ENCODE assay signal across 20 cellular contexts in the genomic region with DNA sequence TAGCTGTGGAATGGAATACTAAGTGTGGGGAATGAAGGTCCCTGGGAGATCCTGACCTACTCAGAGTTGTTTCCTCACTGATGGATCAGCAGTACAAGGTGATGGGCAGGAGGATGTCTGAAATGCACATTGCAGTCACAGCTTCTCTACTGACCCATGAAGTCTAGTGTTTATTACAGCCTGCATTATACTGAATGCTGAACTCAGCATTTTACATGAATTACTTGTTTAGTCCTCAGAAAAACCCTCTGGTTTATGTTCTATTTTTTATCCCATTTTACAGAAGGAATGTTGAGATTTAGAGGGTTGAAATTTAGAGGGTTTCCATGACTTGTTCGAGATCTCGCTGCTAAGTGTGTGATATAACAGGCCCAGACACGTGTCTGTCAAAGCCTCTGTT.
"Had no signal": no experiment of that assay in that cellular context is flagged by ENCODE, and none has a peak within 500 bp of the region (broad histone marks: within the 10 kb centered on the region; RNA-seq: fewer than 3 reads in every experiment).

No MANE protein-coding gene starts in this region.

- H3K4me3 ChIP-seq: hepatocyte, left ventricle myocardium inferior, lung, mucosa of descending colon, pancreas, prostate gland, sigmoid colon, spleen, suprapubic skin, tibial nerve, uterus had no signal

- H3K9me3 ChIP-seq: mucosa of descending colon, pancreas, prostate gland, sigmoid colon, suprapubic skin, tibial nerve, uterus had no signal

- H3K4me2 ChIP-seq: hepatocyte had no signal

- H3K4me1 ChIP-seq: left ventricle myocardium inferior, pancreas, prostate gland, sigmoid colon, spleen, suprapubic skin, tibial nerve, uterus had no signal

- FAIRE-seq: pancreas, small intestine had no signal

- DNase-seq: islet precursor cell; left ventricle myocardium inferior; midbrain; mucosa of descending colon; naive thymus-derived CD4-positive, alpha-beta T cell; pancreas; right cardiac atrium; sigmoid colon; small intestine; spleen; stimulated activated CD4-positive, alpha-beta T cell treated with anti-CD3 and anti-CD28 coated beads, Interleukin-4, amount 100 ng/mL, for 24 hours; stimulated activated naive CD4-positive, alpha-beta T cell; uterus had no signal

- ATAC-seq: mucosa of descending colon; naive thymus-derived CD4-positive, alpha-beta T cell; natural killer cell treated with Interleukin-12 subunit alpha and Interleukin-12 subunit beta and Interleukin-15 and Interleukin-18, amount 100 ng/mL, for 72 hours; pancreas; right cardiac atrium; stimulated activated effector memory CD8-positive, alpha-beta T cell treated with anti-CD3 and anti-CD28 coated beads, Interleukin-12 subunit alpha, Interleukin-12 subunit beta, amount 100 ng/mL, for 72 hours had no signal

- H3K27ac ChIP-seq: hepatocyte, left ventricle myocardium inferior, pancreas, prostate gland, sigmoid colon, spleen, suprapubic skin, tibial nerve, uterus had no signal
